Comparison of ENCODE assay signal across 8 cellular contexts in genomic region chr1:155763090-155763815, GRCh38.
DNase-seq lines count a peak whose midpoint lies in the region; TF ChIP-seq lines count a peak whose summit lies in the region.
"Not testable (repeated sequence)": the region's sequence is repeated elsewhere in the genome, so short reads cannot be mapped to it uniquely, and the experiment has no call there.

No MANE protein-coding gene starts in this region.

- not testable (repeated sequence) for H3K4me3 Mint-ChIP-seq in neural progenitor cell

- H3K9me3 Mint-ChIP-seq in neural progenitor cell, result not testable (repeated sequence)

- not testable (repeated sequence) for H3K27ac ChIP-seq in right atrium auricular region, neural progenitor cell

- not testable (repeated sequence) for H3K27me3 Mint-ChIP-seq in neural progenitor cell (ENCODE audit: insufficient read depth, low read depth)

- not testable (repeated sequence) for H3K4me1 ChIP-seq in right atrium auricular region, neural progenitor cell

- H2AFZ ChIP-seq in neural progenitor cell (replicated peaks), result not testable (repeated sequence)

- peaks cover 82% of the 10 kb centered on the region for H3K36me3 ChIP-seq in right atrium auricular region
- not testable (repeated sequence) for H3K36me3 ChIP-seq in neural progenitor cell

- not testable (repeated sequence) for H3K79me2 ChIP-seq in neural progenitor cell (ENCODE audit: low read depth)

- DNase-seq in AG10803 (ENCODE audit: low read depth), result peak; percentile 90
- peak; percentile 78 for DNase-seq in H4 (ENCODE audit: low spot score)
- peak; percentile 10 for DNase-seq in NCI-H146 (lab: John Stamatoyannopoulos, UW)
- peak; percentile 29 for DNase-seq in T1000 (lab: John Stamatoyannopoulos, UW)
- DNase-seq in choroid plexus epithelial cell (ENCODE audit: low read depth), result peak; percentile 82
- DNase-seq in right atrium auricular region (ENCODE audit: low spot score), result peak; percentile 74
- peak; percentile 55 for DNase-seq in neural progenitor cell (ENCODE audit: low spot score)
- DNase-seq in superior temporal gyrus (ENCODE audit: extremely low spot score), result peak; percentile 45

- not testable (repeated sequence) for H3K9ac ChIP-seq in neural progenitor cell

- not testable (repeated sequence) for H3F3A ChIP-seq in neural progenitor cell (ENCODE audit: low read depth)

- peaks cover 42% of the 10 kb centered on the region for H3K36me3 Mint-ChIP-seq in neural progenitor cell

- H3K9me3 ChIP-seq in right atrium auricular region; neural progenitor cell (ENCODE audit: low read depth): not testable (repeated sequence)

- H3K27ac Mint-ChIP-seq in neural progenitor cell, result not testable (repeated sequence)

- H3K4me1 Mint-ChIP-seq in neural progenitor cell, result not testable (repeated sequence)

- H3K4me2 ChIP-seq in neural progenitor cell, result not testable (repeated sequence)

- H3K4me3 ChIP-seq in AG10803 (ENCODE audit: low read length); choroid plexus epithelial cell (ENCODE audit: low read depth, low read length); right atrium auricular region; neural progenitor cell: not testable (repeated sequence)

- not testable (repeated sequence) for H3K27me3 ChIP-seq in right atrium auricular region, neural progenitor cell

- not testable (repeated sequence) for H4K20me1 ChIP-seq in neural progenitor cell (ENCODE audit: low read depth)

- TF ChIP-seq CTCF in AG10803 (conservative IDR thresholded peaks at IDR 0.05; ENCODE audit: low read length), result peak; percentile 8; the same call in 1 of the 2 replicates
- not testable (repeated sequence) for TF ChIP-seq CTCF in choroid plexus epithelial cell (conservative IDR thresholded peaks at IDR 0.05; ENCODE audit: low read depth, low read length); right atrium auricular region (IDR thresholded peaks at IDR 0.05); neural progenitor cell (IDR thresholded peaks at IDR 0.05)

Comparison
In these comparisons a context has a peak if more than half of its experiments do, and no peak if none do; other contexts are left out.
1. DNase-seq: peak in every context shown above with its lines; median percentile 90 in AG10803; 82 in choroid plexus epithelial cell; 78 in H4; 74 in right atrium auricular region; 55 in neural progenitor cell; 45 in superior temporal gyrus; 29 in T1000; 10 in NCI-H146.